ENCODE assay signal across 8 cellular contexts in genomic region chr22:42080287-42080686, GRCh38. TPM values are rescaled to one million over a fixed set of nuclear protein-coding genes. Genes with fewer than 3 reads are reported as not detected.
DNase-seq lines count a peak whose midpoint lies in the region; ATAC-seq and TF ChIP-seq lines count a peak whose summit lies in the region.

No MANE protein-coding gene starts in this region.

- H3K27me3 ChIP-seq in iPS-15b (ENCODE audit: control insufficient read depth, insufficient read depth, low read length), result no peaks in the 10 kb centered on the region
- no peaks in the 10 kb centered on the region for H3K27me3 ChIP-seq in sigmoid colon

- H3K4me1 ChIP-seq in iPS-15b (ENCODE audit: control insufficient read depth, insufficient read depth, low read length) (peaks cover 4% of the 10 kb centered on the region), sigmoid colon (peaks cover 0 to 41% (median 32%) of the 10 kb centered on the region in 4 donors)

- no peak for TF ChIP-seq CTCF in sigmoid colon (IDR thresholded peaks at IDR 0.05)

- DNase-seq in ELF-1 (ENCODE audit: low read depth, low spot score) (peak; percentile 30), NCI-H1105 treated with DMSO at 0.1 percent for 48 hours (lab: John Stamatoyannopoulos, UW) (peak; percentile 40), astrocyte of the hippocampus (ENCODE audit: low read depth, low spot score) (peak; percentile 59), sigmoid colon (no peak)

- no peak for TF ChIP-seq EP300 in sigmoid colon (IDR thresholded peaks at IDR 0.05)

- no peak overlapping the region for H3K9ac ChIP-seq in iPS-15b (ENCODE audit: low read depth, low read length)

- no peaks in the 10 kb centered on the region for H3K9me3 ChIP-seq in iPS-15b (ENCODE audit: control insufficient read depth, insufficient read depth, low read length)
- H3K9me3 ChIP-seq in sigmoid colon, result no peaks in the 10 kb centered on the region

- H3K27ac ChIP-seq in sigmoid colon, result peak overlapping the region; percentile 93 to 99 (median 98)

- H3K36me3 ChIP-seq in iPS-15b (ENCODE audit: control insufficient read depth, insufficient read depth, low read length) (peaks cover 16% of the 10 kb centered on the region), sigmoid colon (peaks cover 4 to 56% (median 20%) of the 10 kb centered on the region in 4 donors)

- 1 to 2% methylated on average over 14 of the region's 14 CpGs for WGBS in sigmoid colon, 2 donors

- H3K4me3 ChIP-seq in iPS-15b (ENCODE audit: low read depth, low read length) (peak overlapping the region; percentile 84), sigmoid colon (peak overlapping the region; percentile 61 to 68 (median 63))

- ATAC-seq in GM19397 (IDR thresholded peaks at IDR 0.05; ENCODE audit: unreplicated experiment), result no peak
- no peak for ATAC-seq in HG03378 (IDR thresholded peaks at IDR 0.05; ENCODE audit: unreplicated experiment)
- no peak for ATAC-seq in GM19351 (IDR thresholded peaks at IDR 0.05; ENCODE audit: unreplicated experiment)

- TF ChIP-seq POLR2A in sigmoid colon (IDR thresholded peaks at IDR 0.05), result no peak

- intact Hi-C loops in sigmoid colon (cut with DNase I), result loop anchor here (1.0 kb wide), 1 partner anchor 10 kb away; the partner anchor contains the start of gene NDUFA6

RNA-seq across cellular contexts. Expression of gene SMDT1, which starts 0.8 kb away (rescaled TPM):
- 10 to 100 TPM; 12.1 to 23.9 (median 21.9) TPM for total RNA-seq in sigmoid colon
- polyA plus RNA-seq in sigmoid colon, result 100 to 1,000 TPM in 2 of 3 donors, 10 to 100 TPM in 1; 87.4 to 187 (median 181) TPM

RNA-seq across cellular contexts. Expression of gene PHETA2, which starts 6.2 kb away (rescaled TPM):
- total RNA-seq in sigmoid colon, result 10 to 100 TPM; 13.8 to 18.0 (median 15.6) TPM
- 10 to 100 TPM; 13.2 to 17.4 (median 13.4) TPM for polyA plus RNA-seq in sigmoid colon

RNA-seq across cellular contexts. Expression of gene NAGA, which starts 9.7 kb away (rescaled TPM):
- 10 to 100 TPM; 18.6 to 28.6 (median 21.7) TPM for total RNA-seq in sigmoid colon
- polyA plus RNA-seq in sigmoid colon, result 10 to 100 TPM in 2 of 3 donors, 1 to 10 TPM in 1; 6.6 to 27.7 (median 20.1) TPM

RNA-seq across cellular contexts. Expression of gene NDUFA6, which starts 10.3 kb away (rescaled TPM):
- 100 to 1,000 TPM in 1 of 4 donors, 10 to 100 TPM in 3; 61.8 to 104 (median 82.6) TPM for total RNA-seq in sigmoid colon
- polyA plus RNA-seq in sigmoid colon, result 100 to 1,000 TPM; 112 to 248 (median 161) TPM

RNA-seq across cellular contexts. Expression of gene CYP2D6, which starts 50.3 kb away (rescaled TPM):
- under 1 TPM in 2 of 4 donors, not detected in 2; 0.36 to 0.81 TPM for total RNA-seq in sigmoid colon
- polyA plus RNA-seq in sigmoid colon, result 1 to 10 TPM in 2 of 3 donors, not detected in 1; 1.6 to 3.7 TPM
